ENCODE assay signal across 19 cellular contexts in genomic region chr4:168515222-168516011, GRCh38. TPM values are rescaled to one million over a fixed set of nuclear protein-coding genes. Genes with fewer than 3 reads are reported as not detected.
DNase-seq lines count a peak whose midpoint lies in the region; ATAC-seq and TF ChIP-seq lines count a peak whose summit lies in the region.
"Had no signal": no experiment of that assay in that cellular context is flagged by ENCODE, and none has a peak within 500 bp of the region (broad histone marks: within the 10 kb centered on the region; RNA-seq: fewer than 3 reads in every experiment).

No MANE protein-coding gene starts in this region.

- H3K36me3 Mint-ChIP-seq in GM23338 (ENCODE audit: low read depth) = no peaks in the 10 kb centered on the region
- H3K36me3 Mint-ChIP-seq: activated CD8-positive, alpha-beta memory T cell treated with anti-CD3 and anti-CD28 coated beads, Interleukin-2, amount 10 ng/mL, durations not matched to agents 7 days and 5 days; activated naive CD4-positive, alpha-beta T cell treated with anti-CD3 and anti-CD28 coated beads, Interleukin-2, amount 50 U/mL, for 24 hours; naive thymus-derived CD8-positive, alpha-beta T cell had no signal

- no peak overlapping the region for H3K4me3 Mint-ChIP-seq in GM23338
- H3K4me3 Mint-ChIP-seq: activated CD8-positive, alpha-beta memory T cell treated with anti-CD3 and anti-CD28 coated beads, Interleukin-2, amount 10 ng/mL, durations not matched to agents 7 days and 5 days; activated naive CD4-positive, alpha-beta T cell treated with anti-CD3 and anti-CD28 coated beads, Interleukin-2, amount 50 U/mL, for 24 hours; naive thymus-derived CD8-positive, alpha-beta T cell had no signal

- H3K27me3 ChIP-seq in GM23338 (ENCODE audit: insufficient read depth) = no peaks in the 10 kb centered on the region
- H3K27me3 ChIP-seq: BLaER1 treated with 17β-estradiol and CSF1 and Interleukin-3, amounts not matched to agents 10 nM and 100 nM had no signal

- DNase-seq in GM23338 (ENCODE audit: low spot score) = no peak
- peak; percentile 74 for DNase-seq in NCI-H2029 (lab: John Stamatoyannopoulos, UW)
- peak; percentile 50 for DNase-seq in dermis blood vessel endothelial cell
- peak; percentile 38 to 60 for DNase-seq in lung microvascular endothelial cell (ENCODE audit: low read depth in 2 of 2)
- no peak for DNase-seq in GF-D8 (lab: John Stamatoyannopoulos, UW)
- no peak for DNase-seq in T-helper 2 cell
- DNase-seq in activated T-cell treated with anti-CD3 and anti-CD28 coated beads, Interleukin-2, amount 50 U/mL, for 48 hours = no peak
- DNase-seq: activated CD8-positive, alpha-beta memory T cell treated with anti-CD3 and anti-CD28 coated beads, Interleukin-2, amount 10 ng/mL, durations not matched to agents 7 days and 5 days; central memory CD4-positive, alpha-beta T cell; EL; left colon; MV-4-11; naive thymus-derived CD8-positive, alpha-beta T cell; stimulated activated CD4-positive, alpha-beta T cell treated with anti-CD3 and anti-CD28 coated beads, Interleukin-2, amount 100 ng/mL, for 24 hours; stimulated activated CD8-positive, alpha-beta memory T cell treated with anti-CD3 and anti-CD28 coated beads, Interleukin-4, amount 100 ng/mL, for 48 hours had no signal

- H3K9me2 ChIP-seq in GM23338 (ENCODE audit: insufficient read depth) = peaks cover 2% of the 10 kb centered on the region; the same call in 1 of the 2 replicates

- H3K27ac Mint-ChIP-seq in GM23338 = no peak overlapping the region
- H3K27ac Mint-ChIP-seq: activated CD8-positive, alpha-beta memory T cell treated with anti-CD3 and anti-CD28 coated beads, Interleukin-2, amount 10 ng/mL, durations not matched to agents 7 days and 5 days; activated naive CD4-positive, alpha-beta T cell treated with anti-CD3 and anti-CD28 coated beads, Interleukin-2, amount 50 U/mL, for 24 hours had no signal

- H3K27ac ChIP-seq in GM23338 (ENCODE audit: low read depth) = no peak overlapping the region
- H3K27ac ChIP-seq: BLaER1 treated with 17β-estradiol and CSF1 and Interleukin-3, amounts not matched to agents 10 nM and 100 nM had no signal

- no peaks in the 10 kb centered on the region for H3K79me2 ChIP-seq in GM23338 (replicated peaks; ENCODE audit: insufficient read depth)

- H3K27me3 Mint-ChIP-seq in GM23338 (ENCODE audit: insufficient read depth, low read depth, poor library complexity) = peaks cover 1% of the 10 kb centered on the region
- H3K27me3 Mint-ChIP-seq: activated naive CD4-positive, alpha-beta T cell treated with anti-CD3 and anti-CD28 coated beads, Interleukin-2, amount 50 U/mL, for 24 hours had no signal

- H4K20me1 ChIP-seq in GM23338 (replicated peaks; ENCODE audit: insufficient read depth) = no peaks in the 10 kb centered on the region; the same call in 1 of the 2 replicates
- H4K20me1 ChIP-seq: BLaER1 treated with 17β-estradiol and CSF1 and Interleukin-3, amounts not matched to agents 10 nM and 100 nM had no signal

- no peak overlapping the region for H3K4me3 ChIP-seq in GM23338
- H3K4me3 ChIP-seq: BLaER1 treated with 17β-estradiol and CSF1 and Interleukin-3, amounts not matched to agents 10 nM and 100 nM; GM12878 had no signal

- H3K4me2 ChIP-seq in GM23338 = no peak overlapping the region
- H3K4me2 ChIP-seq: BLaER1 treated with 17β-estradiol and CSF1 and Interleukin-3, amounts not matched to agents 10 nM and 100 nM had no signal

- H3K4me1 Mint-ChIP-seq in GM23338 = no peaks in the 10 kb centered on the region

- no peak for TF ChIP-seq CTCF in GM23338 (conservative IDR thresholded peaks at IDR 0.05; ENCODE audit: low read depth in 2 of 2)

- no peaks in the 10 kb centered on the region for H3K36me3 ChIP-seq in GM23338 (ENCODE audit: insufficient read depth)
- H3K36me3 ChIP-seq: BLaER1 treated with 17β-estradiol and CSF1 and Interleukin-3, amounts not matched to agents 10 nM and 100 nM had no signal

- H3F3A ChIP-seq in GM23338 (replicated peaks; ENCODE audit: low read depth) = no peaks in the 10 kb centered on the region

- no peaks in the 10 kb centered on the region for H3K4me1 ChIP-seq in GM23338 (ENCODE audit: insufficient read depth)
- H3K4me1 ChIP-seq: BLaER1 treated with 17β-estradiol and CSF1 and Interleukin-3, amounts not matched to agents 10 nM and 100 nM had no signal

- no peaks in the 10 kb centered on the region for H3K9me3 Mint-ChIP-seq in GM23338
- H3K9me3 Mint-ChIP-seq: activated naive CD4-positive, alpha-beta T cell treated with anti-CD3 and anti-CD28 coated beads, Interleukin-2, amount 50 U/mL, for 24 hours; naive thymus-derived CD8-positive, alpha-beta T cell had no signal

- ATAC-seq in GM23338 = no peak
- ATAC-seq in HG03521 (IDR thresholded peaks at IDR 0.05; ENCODE audit: unreplicated experiment) = no peak
- ATAC-seq: activated CD8-positive, alpha-beta memory T cell treated with anti-CD3 and anti-CD28 coated beads, Interleukin-2, amount 10 ng/mL, durations not matched to agents 7 days and 5 days; GM12878; left colon; naive thymus-derived CD8-positive, alpha-beta T cell had no signal

- peak overlapping the region; percentile 23; the same call in 1 of the 2 replicates for H2AFZ ChIP-seq in GM23338

TF ChIP-seq in GM23338, 12 proteins besides CTCF, POLR2A, EP300 and RAD21:
- TF ChIP-seq NANOG (IDR thresholded peaks at IDR 0.05; ENCODE audit: borderline replicate concordance) (no peak), EZH2 (IDR thresholded peaks at IDR 0.05; ENCODE audit: low read depth, unreplicated experiment) (no peak), ZNF114 (CRISPR knock-in tag; IDR thresholded peaks at IDR 0.05) (no peak), STAT1 (IDR thresholded peaks at IDR 0.05; ENCODE audit: unreplicated experiment) (no peak), CREB1 (CRISPR knock-in tag; IDR thresholded peaks at IDR 0.05; ENCODE audit: low read depth) (no peak), EZH2phosphoT487 (IDR thresholded peaks at IDR 0.05; ENCODE audit: unreplicated experiment) (no peak), JUNB (IDR thresholded peaks at IDR 0.05; ENCODE audit: unreplicated experiment) (no peak), REST (IDR thresholded peaks at IDR 0.05; ENCODE audit: unreplicated experiment) (no peak), ZNF331 (CRISPR knock-in tag; IDR thresholded peaks at IDR 0.05; ENCODE audit: low read depth) (no peak), POLR2AphosphoS5 (IDR thresholded peaks at IDR 0.05; ENCODE audit: low read depth) (no peak)

RNA-seq across cellular contexts. Expression of gene PALLD, which starts 18.6 kb away (rescaled TPM):
- total RNA-seq in GM23338 (2014; rRNA removed; shearing (Covaris generic)) = 23.5 and 30.2 TPM in 2 replicates
- 11.6 and 13.1 TPM in 2 replicates for polyA plus RNA-seq in GM23338 (2016; fragmentation: Nextera tagmentation; extraction: Ambion mirVana)
- 15.7 and 33.1 TPM in 2 replicates for total RNA-seq in dermis blood vessel endothelial cell
- 8.1 and 13.7 TPM in 2 replicates for total RNA-seq in lung microvascular endothelial cell

RNA-seq across cellular contexts. Expression of gene DDX60L, which starts 35.1 kb away (rescaled TPM):
- 2.3 and 3.3 TPM in 2 replicates for total RNA-seq in GM23338 (2014; rRNA removed; shearing (Covaris generic))
- polyA plus RNA-seq in GM23338 (2016; fragmentation: Nextera tagmentation; extraction: Ambion mirVana) = 1.2 TPM in 2 replicates
- total RNA-seq in dermis blood vessel endothelial cell (28.9 and 42.2 TPM in 2 replicates), lung microvascular endothelial cell (12.4 and 21.0 TPM in 2 replicates)

Comparison
In these comparisons a context has a peak if more than half of its experiments do, and no peak if none do; other contexts are left out.
1. DNase-seq: peak in NCI-H2029 (single experiment), dermis blood vessel endothelial cell (single experiment) and lung microvascular endothelial cell (2 of 2); none in GM23338 (single experiment), GF-D8 (single experiment), T-helper 2 cell (0 of 5) and activated T-cell treated with anti-CD3 and anti-CD28 coated beads, Interleukin-2, amount 50 U/mL, for 48 hours (0 of 2).